20 cellular contexts compared by ENCODE assay signal in the genomic region with DNA sequence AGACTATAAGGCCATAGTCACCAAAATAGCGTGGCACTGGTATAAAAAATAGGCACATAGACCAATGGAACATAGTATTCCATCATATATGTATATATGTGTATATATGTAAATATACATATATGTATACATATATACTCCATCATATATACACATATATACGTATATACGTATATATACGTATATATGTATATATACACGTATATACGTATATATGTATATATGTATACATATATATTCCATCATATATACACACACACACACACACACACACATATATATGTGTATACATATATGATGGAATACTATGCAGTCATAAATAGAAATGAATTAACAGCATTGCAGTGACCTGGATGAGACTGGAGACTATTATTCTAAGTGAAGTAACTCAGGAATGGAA.
"Had no signal": no experiment of that assay in that cellular context is flagged by ENCODE, and none has a peak within 500 bp of the region (broad histone marks: within the 10 kb centered on the region; RNA-seq: fewer than 3 reads in every experiment).

No MANE protein-coding gene starts in this region.

- H3K27me3 ChIP-seq: MG63 had no signal

- DNase-seq: Karpas-422, KG1, MG63, NCI-H1092 treated with DMSO at 0.1 percent for 48 hours, NCI-H1436, NCI-H187, NCI-H2029, NCI-H2081 treated with DMSO at 0.1 percent for 48 hours, NCI-H2171, NCI-H226, NCI-H446, NCI-H510A, NCI-H524 treated with DMSO at 0.1 percent for 48 hours, NCI-H69, NCI-H774, Right ventricle myocardium superior, RPMI8226, SK-N-SH, SW 1271 had no signal

- H3K9me3 ChIP-seq: MG63, SK-N-SH had no signal

- H3K36me3 ChIP-seq: MG63 had no signal

- H3K4me3 ChIP-seq: MG63 had no signal

- FAIRE-seq: RCC 7860 had no signal
